In the genomic region with DNA sequence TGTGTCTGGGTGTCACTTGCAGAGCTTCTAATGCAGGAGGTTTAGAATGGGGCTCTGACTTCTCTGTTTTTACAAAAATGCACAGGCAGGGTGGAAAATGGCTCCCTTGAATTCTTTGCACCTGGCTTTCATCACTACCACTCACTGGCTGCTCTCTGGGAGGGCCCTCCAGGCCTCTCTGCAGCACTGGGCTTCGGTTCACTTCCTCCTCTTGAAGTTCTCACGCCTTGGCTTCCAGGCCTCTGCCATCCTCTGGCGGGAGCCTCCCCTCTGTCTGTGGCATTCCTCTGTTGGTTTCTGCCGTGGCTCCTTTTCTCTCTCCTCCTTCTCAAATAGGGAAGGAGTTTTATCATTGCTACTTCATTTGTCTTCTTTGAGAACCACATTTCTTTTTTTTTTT, we compare ENCODE assay signal across 25 cellular contexts. TPM values are rescaled to one million over a fixed set of nuclear protein-coding genes. Genes with fewer than 3 reads are reported as not detected.
"Had no signal": no experiment of that assay in that cellular context is flagged by ENCODE, and none has a peak within 500 bp of the region (broad histone marks: within the 10 kb centered on the region; RNA-seq: fewer than 3 reads in every experiment).

No MANE protein-coding gene starts in this region.

- DNase-seq: activated B cell treated with CpG ODN at 0.5 μM for 24 hours; activated CD4-positive, alpha-beta T cell treated with anti-CD3 and anti-CD28 coated beads, Interleukin-2, amount 50 U/mL, for 1 hour; activated CD8-positive, alpha-beta T cell treated with anti-CD3 and anti-CD28 coated beads for 36 hours; activated gamma-delta T cell treated with Interleukin-2 at 50 U/mL for 16 hours; activated naive CD4-positive, alpha-beta T cell treated with anti-CD3 and anti-CD28 coated beads, Interleukin-2, amount 50 U/mL, for 16 hours; activated T-cell treated with anti-CD3 and anti-CD28 coated beads, Interleukin-2, amount 50 U/mL, for 4 hours; amniotic stem cell; brain microvascular endothelial cell; cortex of kidney; effector memory CD8-positive, alpha-beta T cell; left colon; midbrain; naive thymus-derived CD4-positive, alpha-beta T cell; pancreas; psoas muscle; stimulated activated CD4-positive, alpha-beta T cell treated with anti-CD3 and anti-CD28 coated beads, Interleukin-2, amount 100 ng/mL, for 24 hours; stimulated activated naive B cell treated with anti-CD40 and anti-IgM and Interleukin-4, amounts not matched to agents 10 μg/mL and 1 μg/mL and 100 μg/mL, for 72 hours; stomach; tibial artery had no signal

- ATAC-seq: activated CD8-positive, alpha-beta T cell treated with anti-CD3 and anti-CD28 coated beads for 36 hours; activated T-cell treated with anti-CD3 and anti-CD28 coated beads, Interleukin-2, amount 50 U/mL, for 4 hours; activated T-helper 17 cell treated with anti-CD3 and anti-CD28 coated beads, Interleukin-2, amount 50 U/mL, for 72 hours; effector memory CD8-positive, alpha-beta T cell; gastroesophageal sphincter; left colon; naive thymus-derived CD4-positive, alpha-beta T cell; pancreas; psoas muscle; stimulated activated naive B cell treated with anti-CD40 and anti-IgM and Interleukin-4, amounts not matched to agents 10 μg/mL and 1 μg/mL and 100 μg/mL, for 72 hours had no signal

- H3K27me3 ChIP-seq: hepatocyte, pancreas had no signal

- H3K4me1 ChIP-seq: psoas muscle had no signal

- H3K9me3 ChIP-seq: gastroesophageal sphincter, pancreas, stomach, tibial artery had no signal

- H3K36me3 ChIP-seq: brain microvascular endothelial cell, gastroesophageal sphincter, pancreas, stomach, tibial artery had no signal

- H3K27ac ChIP-seq: brain microvascular endothelial cell, gastroesophageal sphincter, hepatocyte, pancreas, psoas muscle, stomach, tibial artery had no signal

- H2AFZ ChIP-seq: hepatocyte had no signal

- H3K4me2 ChIP-seq: hepatocyte, smooth muscle cell had no signal

- FAIRE-seq: astrocyte, keratinocyte, pancreas had no signal

- H3K4me3 ChIP-seq: gastroesophageal sphincter, hepatocyte, pancreas, psoas muscle, smooth muscle cell, stomach, tibial artery had no signal

RNA-seq across cellular contexts. Expression of gene PRLR, which starts 2.8 kb away (rescaled TPM):
- total RNA-seq: activated CD8-positive, alpha-beta T cell treated with anti-CD3 and anti-CD28 coated beads for 36 hours; activated T-helper 17 cell treated with anti-CD3 and anti-CD28 coated beads, Interleukin-2, amount 50 U/mL, for 72 hours had no signal
- polyA plus RNA-seq: naive thymus-derived CD4-positive, alpha-beta T cell had no signal
